Comparison of ENCODE assay signal across 10 cellular contexts in genomic region chr11:118342503-118343161, GRCh38. TPM values are rescaled to one million over a fixed set of nuclear protein-coding genes. Genes with fewer than 3 reads are reported as not detected.
A peak's percentile ranks its signal among the peaks of the same experiment; 100 is the strongest.
DNase-seq lines count a peak whose midpoint lies in the region; ATAC-seq and TF ChIP-seq lines count a peak whose summit lies in the region.
"Had no signal": no experiment of that assay in that cellular context is flagged by ENCODE, and none has a peak within 500 bp of the region (broad histone marks: within the 10 kb centered on the region; RNA-seq: fewer than 3 reads in every experiment).

Gene CD3D, minus strand, starts transcription at chr11:118342705. Its CDS starts 98 bp downstream, at chr11:118342607.

- peaks cover 0 to 9% (median 3%) of the 10 kb centered on the region in 3 donors for H3K4me1 ChIP-seq in esophagus squamous epithelium
- H3K4me1 ChIP-seq in gastroesophageal sphincter, result no peaks in the 10 kb centered on the region

- intact Hi-C loops in esophagus squamous epithelium (cut with DNase I), result loop anchor here (10.0 kb wide), 1 partner anchor 148 kb away; no protein-coding TSS in a partner anchor

- TF ChIP-seq POLR2A in NB4 (IDR thresholded peaks at IDR 0.05; ENCODE audit: extremely low read depth, insufficient read length) (no peak), esophagus squamous epithelium (IDR thresholded peaks at IDR 0.05) (no peak), gastroesophageal sphincter (IDR thresholded peaks at IDR 0.05) (no peak)

- H3K27me3 ChIP-seq in esophagus squamous epithelium, result peaks cover 0 to 35% (median 0%) of the 10 kb centered on the region in 4 donors
- H3K27me3 ChIP-seq in gastroesophageal sphincter, result peaks cover 68% of the 10 kb centered on the region

- ATAC-seq in HG02885 (IDR thresholded peaks at IDR 0.05; ENCODE audit: poor library complexity, unreplicated experiment) (no peak), GM18868 (IDR thresholded peaks at IDR 0.05; ENCODE audit: unreplicated experiment) (no peak), gastroesophageal sphincter (no peak)
- ATAC-seq: esophagus mucosa; stimulated activated memory B cell treated with anti-CD40 and anti-IgM and Interleukin-4, amounts not matched to agents 10 μg/mL and 1 μg/mL and 100 μg/mL, for 72 hours had no signal

- H3K9me3 ChIP-seq in esophagus squamous epithelium (no peaks in the 10 kb centered on the region), gastroesophageal sphincter (no peaks in the 10 kb centered on the region)

- TF ChIP-seq CTCF in NB4 (IDR thresholded peaks at IDR 0.05; ENCODE audit: low read depth, low read length) (no peak), esophagus squamous epithelium (IDR thresholded peaks at IDR 0.05) (no peak), gastroesophageal sphincter (IDR thresholded peaks at IDR 0.05) (no peak)

- H3K36me3 ChIP-seq in esophagus squamous epithelium (no peaks in the 10 kb centered on the region), gastroesophageal sphincter (no peaks in the 10 kb centered on the region)

- H3K4me3 ChIP-seq in NB4 (ENCODE audit: low read depth, low read length) (peak within 1 kb of the TSS; percentile 59), esophagus squamous epithelium (peak within 1 kb of the TSS; percentile 4 to 38 (median 24)), gastroesophageal sphincter (no peak within 1 kb of the TSS)

- H3K27ac ChIP-seq in esophagus squamous epithelium (peak within 1 kb of the TSS in 3 of 4 donors; percentile 3 to 49 (median 34)), gastroesophageal sphincter (no peak within 1 kb of the TSS)

- TF ChIP-seq EP300 in gastroesophageal sphincter (IDR thresholded peaks at IDR 0.05), result no peak

- WGBS in esophagus squamous epithelium, 2 donors, result 64 to 82% methylated on average over 11 to 12 of the region's 13 CpGs
- WGBS in gastroesophageal sphincter (ENCODE audit: low coverage in 1 of 2), 2 donors, result 33 to 88% methylated on average over 1 to 9 of the region's 13 CpGs

- peak; percentile 90 for DNase-seq in NB4 (ENCODE audit: low read depth)
- DNase-seq in activated CD8-positive, alpha-beta memory T cell treated with anti-CD3 and anti-CD28 coated beads, Interleukin-2, amount 50 U/mL, for 4 hours, result peak; percentile 68
- no peak for DNase-seq in esophagus squamous epithelium (lab: John Stamatoyannopoulos, UW)
- DNase-seq in stimulated activated CD8-positive, alpha-beta memory T cell treated with anti-CD3 and anti-CD28 coated beads, Interleukin-15, amount 100 ng/mL, for 48 hours (ENCODE audit: low read depth in 2 of 2), result peak; percentile 52 to 62
- DNase-seq in AG20443 (ENCODE audit: low spot score), result no peak

RNA-seq across cellular contexts. Expression of gene CD3D, which starts in this region (rescaled TPM):
- total RNA-seq in esophagus squamous epithelium, result 10 to 100 TPM in 1 of 4 donors, 1 to 10 TPM in 3; 5.7 to 11.8 (median 7.2) TPM
- total RNA-seq in gastroesophageal sphincter, result 1 to 10 TPM in 3 of 4 donors, not detected in 1; 1.5 to 1.8 (median 1.7) TPM

Comparison
In these comparisons a context has a peak if more than half of its experiments do, and no peak if none do; other contexts are left out.
1. DNase-seq: peak in NB4 (single experiment), activated CD8-positive, alpha-beta memory T cell treated with anti-CD3 and anti-CD28 coated beads, Interleukin-2, amount 50 U/mL, for 4 hours (single experiment) and stimulated activated CD8-positive, alpha-beta memory T cell treated with anti-CD3 and anti-CD28 coated beads, Interleukin-15, amount 100 ng/mL, for 48 hours (2 of 2); none in esophagus squamous epithelium (single experiment) and AG20443 (single experiment).
2. H3K4me3 ChIP-seq: peak in NB4 (single experiment) and esophagus squamous epithelium (4 of 4); none in gastroesophageal sphincter (0 of 2).
3. H3K27ac ChIP-seq: peak in esophagus squamous epithelium (3 of 4); none in gastroesophageal sphincter (0 of 4).